1 cellular context compared by ENCODE assay signal in the genomic region with DNA sequence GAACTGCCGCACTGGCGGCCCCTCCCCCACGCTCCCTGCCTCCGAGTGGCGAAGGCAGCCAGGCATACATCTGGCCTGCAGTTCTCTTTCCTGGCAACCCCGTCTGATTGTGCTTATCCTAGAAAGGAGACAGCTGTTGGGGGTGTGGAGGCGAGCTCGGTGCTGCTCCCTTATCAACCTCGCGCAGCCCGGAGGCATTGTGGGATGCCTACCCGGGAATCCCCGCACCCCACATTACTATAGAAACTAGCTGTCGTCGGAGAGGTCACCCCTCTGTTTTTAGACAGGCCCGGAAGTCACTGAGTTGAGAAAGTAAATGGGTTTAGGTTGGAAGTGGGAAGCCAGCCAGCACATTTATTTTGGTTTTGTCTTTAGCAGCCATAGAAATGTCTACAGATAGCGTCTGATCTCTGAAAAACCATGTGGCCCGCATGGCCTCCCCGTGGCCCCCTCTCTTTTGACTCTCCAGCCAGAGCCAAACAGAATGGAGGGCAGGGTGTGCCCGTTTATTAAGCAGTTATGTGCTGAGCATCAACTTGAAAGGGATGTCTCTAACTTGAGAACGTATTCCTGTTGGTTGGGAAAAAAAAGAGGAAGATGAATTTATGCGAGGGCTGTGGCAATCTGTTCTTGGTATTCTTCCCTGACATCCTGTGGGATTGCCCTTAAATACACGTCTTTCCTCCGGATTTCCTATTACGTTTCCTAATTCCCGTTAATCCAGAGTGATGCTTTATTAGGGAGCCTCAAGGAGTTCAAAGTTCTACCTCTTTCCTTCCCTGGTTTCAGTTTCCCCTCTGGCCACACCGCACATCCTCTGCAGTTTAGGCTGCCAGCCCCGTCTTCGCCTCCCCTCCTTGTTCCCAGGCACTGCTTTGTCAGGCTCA.
A peak's percentile ranks its signal among the peaks of the same experiment; 100 is the strongest.
TF ChIP-seq lines count a peak whose summit lies in the region.

No MANE protein-coding gene starts in this region.

TF ChIP-seq in K562, 482 proteins besides CTCF, POLR2A, EP300 and RAD21 (continued from another document and continues in another):
- TF ChIP-seq ERF (CRISPR knock-in tag; IDR thresholded peaks at IDR 0.05) (0 out of 2 replicates have a peak, but pooled peaks have one; percentile 24), GATA2 (CRISPR knock-in tag; IDR thresholded peaks at IDR 0.05) (peak; percentile 62), FOS (IDR thresholded peaks at IDR 0.05; ENCODE audit: extremely low read depth, insufficient read length) (no peak), PHTF2 (CRISPR knock-in tag; IDR thresholded peaks at IDR 0.05) (no peak), NCOA6 (IDR thresholded peaks at IDR 0.05) (0 out of 2 replicates have a peak, but pooled peaks have one; percentile 28), KAT7 (CRISPR knock-in tag; IDR thresholded peaks at IDR 0.05; ENCODE audit: borderline replicate concordance) (peak; percentile 88; the same call in 1 of the 2 replicates), ILK (tag; IDR thresholded peaks at IDR 0.05; ENCODE audit: borderline replicate concordance, low read depth) (no peak), NCOR1 (IDR thresholded peaks at IDR 0.05) (peak; percentile 81), NR4A1 (CRISPR knock-in tag; IDR thresholded peaks at IDR 0.05) (no peak), NR4A1 (tag; IDR thresholded peaks at IDR 0.05) (peak; percentile 60; the same call in 1 of the 2 replicates), MTA3 (IDR thresholded peaks at IDR 0.05; ENCODE audit: borderline replicate concordance) (0 out of 2 replicates have a peak, but pooled peaks have one; percentile 33), ZSCAN32 (CRISPR knock-in tag; IDR thresholded peaks at IDR 0.05) (no peak), CXXC5 (CRISPR knock-in tag; IDR thresholded peaks at IDR 0.05) (peak; percentile 72), KHSRP (IDR thresholded peaks at IDR 0.05) (no peak), NFRKB (IDR thresholded peaks at IDR 0.05; ENCODE audit: low read depth) (peak; percentile 43; the same call in 1 of the 2 replicates), ZFP36 (IDR thresholded peaks at IDR 0.05; ENCODE audit: low read depth, low read length, partially characterized antibody) (no peak), FOXK1 (CRISPR knock-in tag; IDR thresholded peaks at IDR 0.05; ENCODE audit: borderline replicate concordance) (no peak), RCOR1 (IDR thresholded peaks at IDR 0.05; ENCODE audit: borderline replicate concordance in 1 of 2, low read depth in 2 of 2, low read length in 2 of 2) (peak in 1 of 2 experiments; percentile 55; a peak in 2 of 4 replicates), EGR1 (conservative IDR thresholded peaks at IDR 0.05) (peak; percentile 47), HDAC1 (IDR thresholded peaks at IDR 0.05) (peak in 1 of 2 experiments; percentile 58; a peak in 1 of 4 replicates), STAT5A (IDR thresholded peaks at IDR 0.05; ENCODE audit: borderline replicate concordance, low read length) (peak; percentile 44), ZNF143 (CRISPR knock-in tag; IDR thresholded peaks at IDR 0.05) (peak; percentile 60; the same call in 1 of the 2 replicates), E2F3 (CRISPR knock-in tag; IDR thresholded peaks at IDR 0.05) (0 out of 2 replicates have a peak, but pooled peaks have one; percentile 8), ZNF766 (CRISPR knock-in tag; conservative IDR thresholded peaks at IDR 0.05) (peak; percentile 95), TAL1 (IDR thresholded peaks at IDR 0.05) (peak; percentile 64), BRCA1 (IDR thresholded peaks at IDR 0.05) (no peak), BRCA1 (CRISPR knock-in tag; IDR thresholded peaks at IDR 0.05) (no peak), BHLHE40 (IDR thresholded peaks at IDR 0.05; ENCODE audit: low read length) (peak; percentile 52), SMAD4 (CRISPR knock-in tag; conservative IDR thresholded peaks at IDR 0.05) (peak; percentile 68), POU5F1 (IDR thresholded peaks at IDR 0.05; ENCODE audit: borderline replicate concordance, low read depth, low read length, partially characterized antibody) (no peak), RBBP5 (IDR thresholded peaks at IDR 0.05; ENCODE audit: borderline replicate concordance, insufficient read depth, low read length, poor library complexity, severe bottlenecking) (no peak)
- TF ChIP-seq, protein P1, sequence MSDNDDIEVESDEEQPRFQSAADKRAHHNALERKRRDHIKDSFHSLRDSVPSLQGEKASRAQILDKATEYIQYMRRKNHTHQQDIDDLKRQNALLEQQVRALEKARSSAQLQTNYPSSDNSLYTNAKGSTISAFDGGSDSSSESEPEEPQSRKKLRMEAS (CRISPR knock-in tag; IDR thresholded peaks at IDR 0.05): peak; percentile 26; the same call in 1 of the 2 replicates
- TF ChIP-seq, protein P2, sequence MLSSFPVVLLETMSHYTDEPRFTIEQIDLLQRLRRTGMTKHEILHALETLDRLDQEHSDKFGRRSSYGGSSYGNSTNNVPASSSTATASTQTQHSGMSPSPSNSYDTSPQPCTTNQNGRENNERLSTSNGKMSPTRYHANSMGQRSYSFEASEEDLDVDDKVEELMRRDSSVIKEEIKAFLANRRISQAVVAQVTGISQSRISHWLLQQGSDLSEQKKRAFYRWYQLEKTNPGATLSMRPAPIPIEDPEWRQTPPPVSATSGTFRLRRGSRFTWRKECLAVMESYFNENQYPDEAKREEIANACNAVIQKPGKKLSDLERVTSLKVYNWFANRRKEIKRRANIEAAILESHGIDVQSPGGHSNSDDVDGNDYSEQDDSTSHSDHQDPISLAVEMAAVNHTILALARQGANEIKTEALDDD (IDR thresholded peaks at IDR 0.05): peak; percentile 55; the same call in 1 of the 2 replicates
- TF ChIP-seq, protein P3, sequence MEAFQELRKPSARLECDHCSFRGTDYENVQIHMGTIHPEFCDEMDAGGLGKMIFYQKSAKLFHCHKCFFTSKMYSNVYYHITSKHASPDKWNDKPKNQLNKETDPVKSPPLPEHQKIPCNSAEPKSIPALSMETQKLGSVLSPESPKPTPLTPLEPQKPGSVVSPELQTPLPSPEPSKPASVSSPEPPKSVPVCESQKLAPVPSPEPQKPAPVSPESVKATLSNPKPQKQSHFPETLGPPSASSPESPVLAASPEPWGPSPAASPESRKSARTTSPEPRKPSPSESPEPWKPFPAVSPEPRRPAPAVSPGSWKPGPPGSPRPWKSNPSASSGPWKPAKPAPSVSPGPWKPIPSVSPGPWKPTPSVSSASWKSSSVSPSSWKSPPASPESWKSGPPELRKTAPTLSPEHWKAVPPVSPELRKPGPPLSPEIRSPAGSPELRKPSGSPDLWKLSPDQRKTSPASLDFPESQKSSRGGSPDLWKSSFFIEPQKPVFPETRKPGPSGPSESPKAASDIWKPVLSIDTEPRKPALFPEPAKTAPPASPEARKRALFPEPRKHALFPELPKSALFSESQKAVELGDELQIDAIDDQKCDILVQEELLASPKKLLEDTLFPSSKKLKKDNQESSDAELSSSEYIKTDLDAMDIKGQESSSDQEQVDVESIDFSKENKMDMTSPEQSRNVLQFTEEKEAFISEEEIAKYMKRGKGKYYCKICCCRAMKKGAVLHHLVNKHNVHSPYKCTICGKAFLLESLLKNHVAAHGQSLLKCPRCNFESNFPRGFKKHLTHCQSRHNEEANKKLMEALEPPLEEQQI (IDR thresholded peaks at IDR 0.05): no peak
- TF ChIP-seq, protein P4, sequence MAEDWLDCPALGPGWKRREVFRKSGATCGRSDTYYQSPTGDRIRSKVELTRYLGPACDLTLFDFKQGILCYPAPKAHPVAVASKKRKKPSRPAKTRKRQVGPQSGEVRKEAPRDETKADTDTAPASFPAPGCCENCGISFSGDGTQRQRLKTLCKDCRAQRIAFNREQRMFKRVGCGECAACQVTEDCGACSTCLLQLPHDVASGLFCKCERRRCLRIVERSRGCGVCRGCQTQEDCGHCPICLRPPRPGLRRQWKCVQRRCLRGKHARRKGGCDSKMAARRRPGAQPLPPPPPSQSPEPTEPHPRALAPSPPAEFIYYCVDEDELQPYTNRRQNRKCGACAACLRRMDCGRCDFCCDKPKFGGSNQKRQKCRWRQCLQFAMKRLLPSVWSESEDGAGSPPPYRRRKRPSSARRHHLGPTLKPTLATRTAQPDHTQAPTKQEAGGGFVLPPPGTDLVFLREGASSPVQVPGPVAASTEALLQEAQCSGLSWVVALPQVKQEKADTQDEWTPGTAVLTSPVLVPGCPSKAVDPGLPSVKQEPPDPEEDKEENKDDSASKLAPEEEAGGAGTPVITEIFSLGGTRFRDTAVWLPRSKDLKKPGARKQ (CRISPR knock-in tag; IDR thresholded peaks at IDR 0.05): 0 out of 2 replicates have a peak, but pooled peaks have one; percentile 53
- TF ChIP-seq, protein P5, sequence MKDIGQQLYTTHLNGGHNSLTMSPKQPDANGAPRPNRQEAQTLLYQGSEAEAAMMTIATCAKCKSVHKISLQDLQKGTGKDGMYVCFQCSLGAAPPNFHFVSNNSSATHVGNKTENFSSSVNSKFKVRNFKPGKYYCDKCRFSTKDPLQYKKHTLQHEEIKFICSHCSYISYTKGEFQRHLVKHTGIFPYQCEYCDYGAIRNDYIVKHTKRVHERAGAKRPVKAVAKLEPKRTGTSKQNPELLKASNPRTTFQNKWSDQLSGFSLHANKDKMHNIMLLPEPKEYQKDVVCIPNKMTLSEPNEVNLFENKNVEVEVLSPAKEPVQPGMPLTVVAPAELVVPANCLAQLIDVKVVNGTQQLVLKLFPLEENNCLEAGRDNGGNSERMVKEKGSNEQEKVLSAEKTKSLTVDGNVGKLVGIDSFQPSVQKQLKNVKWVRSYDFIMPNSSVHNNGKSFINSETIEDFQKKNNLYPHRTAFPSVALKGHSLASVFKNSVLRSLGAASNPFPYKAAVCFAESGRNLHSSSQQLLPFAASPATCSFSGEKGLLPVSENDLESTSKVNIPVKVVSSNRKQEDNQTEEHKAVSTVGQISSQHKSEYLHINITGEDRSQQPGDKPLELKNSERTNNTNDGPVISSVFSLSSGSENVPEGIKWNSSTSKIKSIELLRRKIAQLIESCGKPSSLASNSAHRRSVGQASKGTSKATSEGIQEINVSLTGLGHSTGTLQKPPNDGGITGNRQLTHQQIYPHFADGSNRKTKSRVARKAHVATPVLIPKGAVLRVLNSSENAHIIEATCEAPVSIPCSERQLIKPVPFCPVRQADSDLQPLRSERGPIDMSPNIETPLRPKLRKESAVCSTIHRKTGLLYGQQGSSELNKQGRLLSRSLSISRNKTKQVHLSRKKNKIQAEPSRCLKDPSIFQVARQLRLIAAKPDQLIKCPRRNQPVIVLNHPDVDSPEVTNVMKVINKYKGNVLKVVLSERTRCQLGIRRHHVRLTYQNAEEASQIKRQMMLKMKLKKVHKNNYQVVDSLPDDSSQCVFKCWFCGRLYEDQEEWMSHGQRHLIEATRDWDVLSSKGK (CRISPR knock-in tag; IDR thresholded peaks at IDR 0.05): no peak
- TF ChIP-seq, protein P6, sequence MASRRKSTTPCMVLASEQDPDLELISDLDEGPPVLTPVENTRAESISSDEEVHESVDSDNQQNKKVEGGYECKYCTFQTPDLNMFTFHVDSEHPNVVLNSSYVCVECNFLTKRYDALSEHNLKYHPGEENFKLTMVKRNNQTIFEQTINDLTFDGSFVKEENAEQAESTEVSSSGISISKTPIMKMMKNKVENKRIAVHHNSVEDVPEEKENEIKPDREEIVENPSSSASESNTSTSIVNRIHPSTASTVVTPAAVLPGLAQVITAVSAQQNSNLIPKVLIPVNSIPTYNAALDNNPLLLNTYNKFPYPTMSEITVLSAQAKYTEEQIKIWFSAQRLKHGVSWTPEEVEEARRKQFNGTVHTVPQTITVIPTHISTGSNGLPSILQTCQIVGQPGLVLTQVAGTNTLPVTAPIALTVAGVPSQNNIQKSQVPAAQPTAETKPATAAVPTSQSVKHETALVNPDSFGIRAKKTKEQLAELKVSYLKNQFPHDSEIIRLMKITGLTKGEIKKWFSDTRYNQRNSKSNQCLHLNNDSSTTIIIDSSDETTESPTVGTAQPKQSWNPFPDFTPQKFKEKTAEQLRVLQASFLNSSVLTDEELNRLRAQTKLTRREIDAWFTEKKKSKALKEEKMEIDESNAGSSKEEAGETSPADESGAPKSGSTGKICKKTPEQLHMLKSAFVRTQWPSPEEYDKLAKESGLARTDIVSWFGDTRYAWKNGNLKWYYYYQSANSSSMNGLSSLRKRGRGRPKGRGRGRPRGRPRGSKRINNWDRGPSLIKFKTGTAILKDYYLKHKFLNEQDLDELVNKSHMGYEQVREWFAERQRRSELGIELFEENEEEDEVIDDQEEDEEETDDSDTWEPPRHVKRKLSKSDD (conservative IDR thresholded peaks at IDR 0.05; ENCODE audit: low read length): no peak
- TF ChIP-seq, protein P7, sequence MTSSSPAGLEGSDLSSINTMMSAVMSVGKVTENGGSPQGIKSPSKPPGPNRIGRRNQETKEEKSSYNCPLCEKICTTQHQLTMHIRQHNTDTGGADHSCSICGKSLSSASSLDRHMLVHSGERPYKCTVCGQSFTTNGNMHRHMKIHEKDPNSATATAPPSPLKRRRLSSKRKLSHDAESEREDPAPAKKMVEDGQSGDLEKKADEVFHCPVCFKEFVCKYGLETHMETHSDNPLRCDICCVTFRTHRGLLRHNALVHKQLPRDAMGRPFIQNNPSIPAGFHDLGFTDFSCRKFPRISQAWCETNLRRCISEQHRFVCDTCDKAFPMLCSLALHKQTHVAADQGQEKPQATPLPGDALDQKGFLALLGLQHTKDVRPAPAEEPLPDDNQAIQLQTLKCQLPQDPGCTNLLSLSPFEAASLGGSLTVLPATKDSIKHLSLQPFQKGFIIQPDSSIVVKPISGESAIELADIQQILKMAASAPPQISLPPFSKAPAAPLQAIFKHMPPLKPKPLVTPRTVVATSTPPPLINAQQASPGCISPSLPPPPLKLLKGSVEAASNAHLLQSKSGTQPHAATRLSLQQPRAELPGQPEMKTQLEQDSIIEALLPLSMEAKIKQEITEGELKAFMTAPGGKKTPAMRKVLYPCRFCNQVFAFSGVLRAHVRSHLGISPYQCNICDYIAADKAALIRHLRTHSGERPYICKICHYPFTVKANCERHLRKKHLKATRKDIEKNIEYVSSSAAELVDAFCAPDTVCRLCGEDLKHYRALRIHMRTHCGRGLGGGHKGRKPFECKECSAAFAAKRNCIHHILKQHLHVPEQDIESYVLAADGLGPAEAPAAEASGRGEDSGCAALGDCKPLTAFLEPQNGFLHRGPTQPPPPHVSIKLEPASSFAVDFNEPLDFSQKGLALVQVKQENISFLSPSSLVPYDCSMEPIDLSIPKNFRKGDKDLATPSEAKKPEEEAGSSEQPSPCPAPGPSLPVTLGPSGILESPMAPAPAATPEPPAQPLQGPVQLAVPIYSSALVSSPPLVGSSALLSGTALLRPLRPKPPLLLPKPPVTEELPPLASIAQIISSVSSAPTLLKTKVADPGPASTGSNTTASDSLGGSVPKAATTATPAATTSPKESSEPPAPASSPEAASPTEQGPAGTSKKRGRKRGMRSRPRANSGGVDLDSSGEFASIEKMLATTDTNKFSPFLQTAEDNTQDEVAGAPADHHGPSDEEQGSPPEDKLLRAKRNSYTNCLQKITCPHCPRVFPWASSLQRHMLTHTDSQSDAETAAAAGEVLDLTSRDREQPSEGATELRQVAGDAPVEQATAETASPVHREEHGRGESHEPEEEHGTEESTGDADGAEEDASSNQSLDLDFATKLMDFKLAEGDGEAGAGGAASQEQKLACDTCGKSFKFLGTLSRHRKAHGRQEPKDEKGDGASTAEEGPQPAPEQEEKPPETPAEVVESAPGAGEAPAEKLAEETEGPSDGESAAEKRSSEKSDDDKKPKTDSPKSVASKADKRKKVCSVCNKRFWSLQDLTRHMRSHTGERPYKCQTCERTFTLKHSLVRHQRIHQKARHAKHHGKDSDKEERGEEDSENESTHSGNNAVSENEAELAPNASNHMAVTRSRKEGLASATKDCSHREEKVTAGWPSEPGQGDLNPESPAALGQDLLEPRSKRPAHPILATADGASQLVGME (CRISPR knock-in tag; IDR thresholded peaks at IDR 0.05): 0 out of 2 replicates have a peak, but pooled peaks have one; percentile 43
